ENCODE assay signal across 8 cellular contexts in genomic region chr17:75034236-75034908, GRCh38. TPM values are rescaled to one million over a fixed set of nuclear protein-coding genes. Genes with fewer than 3 reads are reported as not detected.
DNase-seq lines count a peak whose midpoint lies in the region; ATAC-seq and TF ChIP-seq lines count a peak whose summit lies in the region.

No MANE protein-coding gene starts in this region.

- H3K4me2 ChIP-seq in OCI-LY1 (ENCODE audit: low read length) = peak overlapping the region; percentile 95

- no peaks in the 10 kb centered on the region for H3F3A ChIP-seq in OCI-LY1 (ENCODE audit: insufficient read depth, low read length)

- H3K4me1 ChIP-seq in HUES6 (ENCODE audit: control insufficient read depth, insufficient read depth, low read length) = peaks cover 14% of the 10 kb centered on the region
- peaks cover 23% of the 10 kb centered on the region for H3K4me1 ChIP-seq in OCI-LY1 (ENCODE audit: insufficient read depth, low read length, severe bottlenecking)
- H3K4me1 ChIP-seq in mononuclear cell (ENCODE audit: insufficient read depth, low read length) = peaks cover 53% of the 10 kb centered on the region

- H2AFZ ChIP-seq in OCI-LY1 (ENCODE audit: low read length) = peak overlapping the region; percentile 77; the same call in 1 of the 2 replicates

- peak; percentile 57 for ATAC-seq in GM21360 (IDR thresholded peaks at IDR 0.05; ENCODE audit: unreplicated experiment)

- no peaks in the 10 kb centered on the region for H3K27me3 ChIP-seq in HUES6 (ENCODE audit: control insufficient read depth, insufficient read depth, low read length)
- H3K27me3 ChIP-seq in OCI-LY1 (ENCODE audit: insufficient read depth, low read length) = no peaks in the 10 kb centered on the region
- H3K27me3 ChIP-seq in mononuclear cell (ENCODE audit: insufficient read depth, low read length) = no peaks in the 10 kb centered on the region

- no peaks in the 10 kb centered on the region for H4K20me1 ChIP-seq in OCI-LY1 (ENCODE audit: insufficient read depth, low read length)

- H3K9me3 ChIP-seq in HUES6 (ENCODE audit: control insufficient read depth, insufficient read depth, low read depth, low read length) (peaks cover 18% of the 10 kb centered on the region), OCI-LY1 (ENCODE audit: low read length) (no peaks in the 10 kb centered on the region), mononuclear cell (ENCODE audit: low read depth, low read length) (no peaks in the 10 kb centered on the region)

- DNase-seq in activated T-cell treated with anti-CD3 and anti-CD28 coated beads for 24 hours (ENCODE audit: low read depth) = peak; percentile 90
- peak; percentile 88 for DNase-seq in epithelial cell of esophagus (ENCODE audit: low read depth)
- DNase-seq in stimulated activated CD8-positive, alpha-beta memory T cell treated with anti-CD3 and anti-CD28 coated beads, Interleukin-15, amount 100 ng/mL, for 4 hours (ENCODE audit: low read depth in 2 of 2) = peak; percentile 57 to 67

- peaks cover 12% of the 10 kb centered on the region for H3K36me3 ChIP-seq in HUES6 (ENCODE audit: control insufficient read depth, insufficient read depth, low read length)
- H3K36me3 ChIP-seq in OCI-LY1 (ENCODE audit: insufficient read depth, low read length) = peaks cover 12% of the 10 kb centered on the region; the same call in 1 of the 2 replicates

- peak overlapping the region; percentile 93 for H3K9ac ChIP-seq in HUES6 (ENCODE audit: low read length)
- H3K9ac ChIP-seq in OCI-LY1 (ENCODE audit: low read length) = peak overlapping the region; percentile 95

- TF ChIP-seq CTCF in C4-2B (conservative IDR thresholded peaks at IDR 0.05) (no peak), OCI-LY1 (IDR thresholded peaks at IDR 0.05; ENCODE audit: low read length) (no peak), epithelial cell of esophagus (IDR thresholded peaks at IDR 0.05; ENCODE audit: insufficient read depth, low read depth, low read length, missing control alignments) (peak; percentile 26)

- H3K79me2 ChIP-seq in OCI-LY1 (ENCODE audit: insufficient read depth, low read length) = no peaks in the 10 kb centered on the region

- H3K9me2 ChIP-seq in OCI-LY1 (ENCODE audit: low read depth, low read length) = no peaks in the 10 kb centered on the region

- H3K4me3 ChIP-seq in HUES6 (ENCODE audit: low read depth, low read length) = peak overlapping the region; percentile 85
- H3K4me3 ChIP-seq in OCI-LY1 (ENCODE audit: low read depth, low read length, poor library complexity, severe bottlenecking) = peak overlapping the region; percentile 93
- peak overlapping the region; percentile 76 for H3K4me3 ChIP-seq in epithelial cell of esophagus (ENCODE audit: low read length)
- peak overlapping the region; percentile 57 for H3K4me3 ChIP-seq in mononuclear cell (ENCODE audit: low read length)

- peak overlapping the region; percentile 97 for H3K27ac ChIP-seq in C4-2B
- peak overlapping the region; percentile 91 for H3K27ac ChIP-seq in HUES6 (ENCODE audit: low read depth, low read length)
- H3K27ac ChIP-seq in OCI-LY1 (ENCODE audit: low read depth, low read length, poor library complexity, severe bottlenecking) = peak overlapping the region; percentile 69

RNA-seq across cellular contexts. Expression of gene ATP5PD, which starts 12.4 kb away (rescaled TPM):
- 150 TPM for total RNA-seq in mononuclear cell

RNA-seq across cellular contexts. Expression of gene KCTD2, which starts 12.7 kb away (rescaled TPM):
- total RNA-seq in mononuclear cell = 18.6 TPM

RNA-seq across cellular contexts. Expression of gene MRPL58, which starts 21.9 kb away (rescaled TPM):
- total RNA-seq in mononuclear cell = 8.6 TPM

RNA-seq across cellular contexts. Expression of gene CDR2L, which starts 46.9 kb away (rescaled TPM):
- 0.31 TPM for total RNA-seq in mononuclear cell

RNA-seq across cellular contexts. Expression of gene SLC16A5, which starts 53.4 kb away (rescaled TPM):
- 13.0 TPM for total RNA-seq in mononuclear cell

Comparison
In these comparisons a context has a peak if more than half of its experiments do, and no peak if none do; other contexts are left out.
1. Peak in every context shown above with its lines: DNase-seq, ATAC-seq, H3K4me3 ChIP-seq and H3K27ac ChIP-seq.